ENCODE assay signal across 8 cellular contexts in genomic region chr19:55385749-55386514, GRCh38. TPM values are rescaled to one million over a fixed set of nuclear protein-coding genes. Genes with fewer than 3 reads are reported as not detected.
DNase-seq lines count a peak whose midpoint lies in the region; ATAC-seq, FAIRE-seq and TF ChIP-seq lines count a peak whose summit lies in the region.

TSS of gene RPL28 (plus strand) at chr19:55385932. CDS start at chr19:55386358, 426 bp downstream.

- DNase-seq in NCI-H1436 treated with DMSO at 0.1 percent for 48 hours (lab: John Stamatoyannopoulos, UW) = peak; percentile 97
- peak; percentile 92 to 99 (median 96) for DNase-seq in T-helper 17 cell
- peak in 55 of 56 donors; percentile 81 to 99 (median 97) for DNase-seq in amygdala (lab: John Stamatoyannopoulos, UW)
- peak; percentile 98 for DNase-seq in left ventricle myocardium superior
- DNase-seq in prostate gland (ENCODE audit: low spot score) = peak; percentile 99
- peak; percentile 96 for DNase-seq in urothelium cell line (ENCODE audit: low spot score)

- peaks cover 6% of the 10 kb centered on the region for H3K36me3 Mint-ChIP-seq in T-helper 17 cell (ENCODE audit: low read depth)

- TF ChIP-seq POLR2A in prostate gland (IDR thresholded peaks at IDR 0.05) = peak; percentile 99

- H3K9me3 ChIP-seq in T-helper 17 cell (ENCODE audit: control insufficient read depth, low read length, poor library complexity, severe bottlenecking) = no peaks in the 10 kb centered on the region
- H3K9me3 ChIP-seq in prostate gland = no peaks in the 10 kb centered on the region

- H3K27me3 ChIP-seq in prostate gland (replicated peaks; ENCODE audit: insufficient read depth) = no peaks in the 10 kb centered on the region

- ATAC-seq in HG02759 (IDR thresholded peaks at IDR 0.05; ENCODE audit: unreplicated experiment) = peak; percentile 66
- ATAC-seq in T-helper 17 cell = peak; percentile 83
- ATAC-seq in left ventricle myocardium superior = peak; percentile 92

- WGBS in prostate gland = under 1% methylated on average over 65 of the region's 65 CpGs

- H3K4me1 Mint-ChIP-seq in T-helper 17 cell = peaks cover 57% of the 10 kb centered on the region

- H3K4me3 Mint-ChIP-seq in T-helper 17 cell = peak within 1 kb of the TSS; percentile 100

- TF ChIP-seq CTCF in GM12875 (IDR thresholded peaks at IDR 0.05; ENCODE audit: borderline replicate concordance, insufficient read depth, low read depth, low read length) = no peak
- peak in 1 of 4 experiments; percentile 6 for TF ChIP-seq CTCF in prostate gland (IDR thresholded peaks at IDR 0.05)

- H3K27me3 Mint-ChIP-seq in T-helper 17 cell = peaks cover 5% of the 10 kb centered on the region

- peak; percentile 55 for FAIRE-seq in urothelium cell line (lab: Jason Lieb, UNC)

- peak within 1 kb of the TSS; percentile 93 to 96 for H3K27ac ChIP-seq in prostate gland

- peaks cover 30% of the 10 kb centered on the region for H3K4me1 ChIP-seq in prostate gland (replicated peaks)

- H3K27ac Mint-ChIP-seq in T-helper 17 cell = peak within 1 kb of the TSS; percentile 100

- intact Hi-C loops in left ventricle myocardium superior (cut with micrococcal nuclease) (no loop called here), prostate gland (cut with DNase I) (loop anchor here (5.0 kb wide), 2 partner anchors 44 to 84 kb away; no protein-coding TSS in a partner anchor)

- peaks cover 0 to 5% of the 10 kb centered on the region in 2 donors for H3K36me3 ChIP-seq in prostate gland

- H3K4me3 ChIP-seq in GM12875 (ENCODE audit: low read depth, low read length) = peak within 1 kb of the TSS; percentile 99
- peak within 1 kb of the TSS; percentile 74 to 78 for H3K4me3 ChIP-seq in prostate gland

RNA-seq across cellular contexts. Expression of gene RPL28, which starts in this region (rescaled TPM):
- total RNA-seq in T-helper 17 cell (1,000 to 10,000 TPM; 3,164 to 3,616 TPM), left ventricle myocardium superior (557 TPM), prostate gland (100 to 1,000 TPM; 439 to 554 TPM)

Comparison
In these comparisons a context has a peak if more than half of its experiments do, and no peak if none do; other contexts are left out.
1. Peak in every context shown above with its lines: DNase-seq, ATAC-seq, H3K4me3 ChIP-seq and H3K27ac ChIP-seq.